15 cellular contexts compared by ENCODE assay signal in genomic region chr12:53977596-53978464, GRCh38. TPM values are rescaled to one million over a fixed set of nuclear protein-coding genes. Genes with fewer than 3 reads are reported as not detected.
DNase-seq lines count a peak whose midpoint lies in the region; ATAC-seq, FAIRE-seq and TF ChIP-seq lines count a peak whose summit lies in the region.
"Had no signal": no experiment of that assay in that cellular context is flagged by ENCODE, and none has a peak within 500 bp of the region (broad histone marks: within the 10 kb centered on the region; RNA-seq: fewer than 3 reads in every experiment).

No MANE protein-coding gene starts in this region.

- H3K4me2 ChIP-seq in keratinocyte (ENCODE audit: control insufficient read depth, extremely low read depth, insufficient read depth, low read depth, low read length) = peak overlapping the region; percentile 44

- H3K27ac ChIP-seq in keratinocyte (ENCODE audit: control insufficient read depth, insufficient read depth, low read length) (peak overlapping the region; percentile 42), foreskin keratinocyte (no peak overlapping the region)
- H3K27ac ChIP-seq: esophagus muscularis mucosa had no signal

- H3K9me1 ChIP-seq in keratinocyte (ENCODE audit: control insufficient read depth, extremely low read depth, insufficient read depth, low read length) = no peaks in the 10 kb centered on the region

- no peak for ATAC-seq in GM21515 (IDR thresholded peaks at IDR 0.05; ENCODE audit: unreplicated experiment)
- ATAC-seq in foreskin keratinocyte = no peak
- ATAC-seq: naive thymus-derived CD8-positive, alpha-beta T cell had no signal

- H3K27me3 ChIP-seq in keratinocyte (ENCODE audit: control insufficient read depth, extremely low read depth, insufficient read depth, low read length) (no peaks in the 10 kb centered on the region), foreskin keratinocyte (no peaks in the 10 kb centered on the region)

- H3K4me1 ChIP-seq in keratinocyte (ENCODE audit: control insufficient read depth, extremely low read depth, insufficient read depth, low read length) (peaks cover 28% of the 10 kb centered on the region), foreskin keratinocyte (peaks cover 31% of the 10 kb centered on the region)

- H3K4me3 ChIP-seq in AG10803 (ENCODE audit: low read length) = peak overlapping the region; percentile 44
- peak overlapping the region in 1 of 3 experiments; percentile 7 for H3K4me3 ChIP-seq in keratinocyte (ENCODE audit: control insufficient read depth in 2 of 3, extremely low read depth in 1 of 3, insufficient read depth in 2 of 3, low read depth in 1 of 3, low read length in 3 of 3)
- H3K4me3 ChIP-seq: esophagus muscularis mucosa had no signal

- H3K9me3 ChIP-seq in keratinocyte (ENCODE audit: control insufficient read depth, low read depth, low read length) = no peaks in the 10 kb centered on the region
- H3K9me3 ChIP-seq: esophagus muscularis mucosa had no signal

- DNase-seq in AG10803 (ENCODE audit: low read depth) (peak; percentile 67), NAMALWA (ENCODE audit: low spot score) (peak; percentile 34), keratinocyte (ENCODE audit: low read depth, low spot score) (no peak), NCI-H1048 (lab: John Stamatoyannopoulos, UW) (no peak), foreskin keratinocyte (no peak)
- DNase-seq: activated CD8-positive, alpha-beta memory T cell treated with anti-CD3 and anti-CD28 coated beads for 24 hours; aorta; NK-92 treated with Interleukin-12 subunit alpha and Interleukin-12 subunit beta, amount 100 ng/mL, for 24 hours; trophoblast cell had no signal

- H3K36me3 ChIP-seq in keratinocyte (ENCODE audit: control insufficient read depth in 2 of 2, extremely low read depth in 1 of 2, insufficient read depth in 2 of 2, low read length in 2 of 2) = no peaks in the 10 kb centered on the region
- H3K36me3 ChIP-seq: esophagus muscularis mucosa had no signal

- H3K79me2 ChIP-seq in keratinocyte (ENCODE audit: control insufficient read depth, insufficient read depth, low read length) = peaks cover 26% of the 10 kb centered on the region

- peak overlapping the region; percentile 30 for H3K9ac ChIP-seq in keratinocyte (ENCODE audit: control insufficient read depth, extremely low read depth, insufficient read depth, low read length)

- no peak for TF ChIP-seq CTCF in AG10803 (conservative IDR thresholded peaks at IDR 0.05; ENCODE audit: low read length)
- no peak for TF ChIP-seq CTCF in keratinocyte (optimal IDR thresholded peaks at IDR 0.05 in 1 of 3, IDR thresholded peaks at IDR 0.05 in 1 of 3, conservative IDR thresholded peaks at IDR 0.05 in 1 of 3; ENCODE audit: extremely low read depth in 1 of 3, insufficient read depth in 2 of 3, low read length in 3 of 3)
- TF ChIP-seq CTCF in foreskin keratinocyte (conservative IDR thresholded peaks at IDR 0.05) = no peak

- no peak overlapping the region for H2AFZ ChIP-seq in keratinocyte (ENCODE audit: control insufficient read depth, low read length)

- dilution Hi-C loops in keratinocyte (cut with MboI; ENCODE audit: extremely low pct_ligation_motif_present, low sequenced_read_pairs) = no loop called here

- H4K20me1 ChIP-seq in keratinocyte (ENCODE audit: control insufficient read depth, extremely low read depth, insufficient read depth, low read length) = no peaks in the 10 kb centered on the region

- FAIRE-seq in keratinocyte (lab: Jason Lieb, UNC) = no peak
- FAIRE-seq: colon had no signal

RNA-seq across cellular contexts. Expression of gene HOTAIR, which starts 3.1 kb away (rescaled TPM):
- polyA plus RNA-seq in keratinocyte = 2.5 to 4.0 TPM (median 2.9 TPM) in 3 replicates
- polyA plus RNA-seq in keratinocyte (2011; ENCODE audit: low read depth) = 3.5 TPM
- polyA plus RNA-seq in keratinocyte (2011; cell fraction: cytosol; rRNA removed) = 2.4 and 2.8 TPM in 2 replicates
- 7.6 and 8.3 TPM in 2 replicates for polyA plus RNA-seq in keratinocyte (2011; cell fraction: nucleus; rRNA removed)
- 1.2 and 3.3 TPM in 2 replicates for polyA plus RNA-seq in keratinocyte (2012; ENCODE audit: low replicate concordance)
- 0.22 to 0.92 TPM (median 0.56 TPM) in 3 replicates for polyA minus RNA-seq in keratinocyte
- 0.96 TPM for polyA minus RNA-seq in keratinocyte (2011; cell fraction: cytosol; rRNA and poly(A)+ RNA removed)
- 0.53 and 0.85 TPM in 2 replicates for polyA minus RNA-seq in keratinocyte (2011; cell fraction: nucleus; rRNA and poly(A)+ RNA removed)
- total RNA-seq in foreskin keratinocyte = 6.9 and 11.3 TPM in 2 replicates
- polyA plus RNA-seq in foreskin keratinocyte = 4.8 and 7.8 TPM in 2 replicates
- total RNA-seq: esophagus muscularis mucosa; liver; naive thymus-derived CD8-positive, alpha-beta T cell; SK-MEL-5 had no signal
- polyA plus RNA-seq: aorta; liver; naive thymus-derived CD8-positive, alpha-beta T cell had no signal

RNA-seq across cellular contexts. Expression of gene HOXC11, which starts 4.9 kb away (rescaled TPM):
- polyA plus RNA-seq in keratinocyte = 1.2 to 2.4 TPM (median 1.6 TPM) in 3 replicates
- 1.1 TPM for polyA plus RNA-seq in keratinocyte (2011; ENCODE audit: low read depth)
- polyA plus RNA-seq in keratinocyte (2011; cell fraction: cytosol; rRNA removed) = 0.92 and 1.9 TPM in 2 replicates
- 3.5 and 5.5 TPM in 2 replicates for polyA plus RNA-seq in keratinocyte (2011; cell fraction: nucleus; rRNA removed)
- polyA plus RNA-seq in keratinocyte (2012; ENCODE audit: low replicate concordance) = 5.1 and 6.3 TPM in 2 replicates
- polyA minus RNA-seq in keratinocyte = 1.2 to 2.3 TPM (median 1.3 TPM) in 3 replicates
- 2.3 TPM for polyA minus RNA-seq in keratinocyte (2011; cell fraction: cytosol; rRNA and poly(A)+ RNA removed)
- polyA minus RNA-seq in keratinocyte (2011; cell fraction: nucleus; rRNA and poly(A)+ RNA removed) = 1.6 and 2.2 TPM in 2 replicates
- 4.9 and 6.3 TPM in 2 replicates for total RNA-seq in foreskin keratinocyte
- 5.5 and 6.4 TPM in 2 replicates for polyA plus RNA-seq in foreskin keratinocyte
- total RNA-seq: esophagus muscularis mucosa; liver; naive thymus-derived CD8-positive, alpha-beta T cell had no signal
- polyA plus RNA-seq: liver; naive thymus-derived CD8-positive, alpha-beta T cell had no signal

RNA-seq across cellular contexts. Expression of gene HOXC10, which starts 7.1 kb away (rescaled TPM):
- polyA plus RNA-seq in keratinocyte = 7.3 to 33.1 TPM (median 14.1 TPM) in 3 replicates
- 19.6 TPM for polyA plus RNA-seq in keratinocyte (2011; ENCODE audit: low read depth)
- 24.3 and 25.3 TPM in 2 replicates for polyA plus RNA-seq in keratinocyte (2011; cell fraction: cytosol; rRNA removed)
- polyA plus RNA-seq in keratinocyte (2011; cell fraction: nucleus; rRNA removed) = 11.5 and 14.8 TPM in 2 replicates
- polyA plus RNA-seq in keratinocyte (2012; ENCODE audit: low replicate concordance) = 26.1 and 26.3 TPM in 2 replicates
- 5.1 to 26.1 TPM (median 7.3 TPM) in 3 replicates for polyA minus RNA-seq in keratinocyte
- polyA minus RNA-seq in keratinocyte (2011; cell fraction: cytosol; rRNA and poly(A)+ RNA removed) = 21.1 TPM
- polyA minus RNA-seq in keratinocyte (2011; cell fraction: nucleus; rRNA and poly(A)+ RNA removed) = 4.0 and 6.6 TPM in 2 replicates
- total RNA-seq in foreskin keratinocyte = 19.6 and 23.0 TPM in 2 replicates
- 31.8 and 32.0 TPM in 2 replicates for polyA plus RNA-seq in foreskin keratinocyte
- total RNA-seq: esophagus muscularis mucosa; liver; naive thymus-derived CD8-positive, alpha-beta T cell had no signal
- polyA plus RNA-seq: liver; naive thymus-derived CD8-positive, alpha-beta T cell had no signal

RNA-seq across cellular contexts. Expression of gene HOXC9, which starts 22.1 kb away (rescaled TPM):
- polyA plus RNA-seq in keratinocyte (1.1 to 3.3 TPM (median 1.8 TPM) in 3 replicates), foreskin keratinocyte (7.0 and 9.0 TPM in 2 replicates)
- polyA plus RNA-seq in keratinocyte (2011; ENCODE audit: low read depth) = 2.9 TPM
- 2.4 and 2.9 TPM in 2 replicates for polyA plus RNA-seq in keratinocyte (2011; cell fraction: cytosol; rRNA removed)
- polyA plus RNA-seq in keratinocyte (2011; cell fraction: nucleus; rRNA removed) = 3.1 and 3.7 TPM in 2 replicates
- 3.5 and 4.4 TPM in 2 replicates for polyA plus RNA-seq in keratinocyte (2012; ENCODE audit: low replicate concordance)
- 0.23 to 1.4 TPM (median 0.90 TPM) in 3 replicates for polyA minus RNA-seq in keratinocyte
- 2.1 TPM for polyA minus RNA-seq in keratinocyte (2011; cell fraction: cytosol; rRNA and poly(A)+ RNA removed)
- polyA minus RNA-seq in keratinocyte (2011; cell fraction: nucleus; rRNA and poly(A)+ RNA removed) = 1.2 and 1.4 TPM in 2 replicates
- total RNA-seq in foreskin keratinocyte = 4.3 and 5.5 TPM in 2 replicates
- total RNA-seq: esophagus muscularis mucosa; liver; naive thymus-derived CD8-positive, alpha-beta T cell had no signal
- polyA plus RNA-seq: liver; naive thymus-derived CD8-positive, alpha-beta T cell had no signal

RNA-seq across cellular contexts. Expression of gene HOXC12, which starts 23.1 kb away (rescaled TPM):
- polyA plus RNA-seq in keratinocyte (0.35 to 1.2 TPM (median 0.47 TPM) in 3 replicates), foreskin keratinocyte (2.4 and 4.8 TPM in 2 replicates)
- polyA plus RNA-seq in keratinocyte (2011; ENCODE audit: low read depth) = 0.34 TPM
- polyA plus RNA-seq in keratinocyte (2011; cell fraction: cytosol; rRNA removed) = 0.43 and 0.44 TPM in 2 replicates
- 0.42 and 0.69 TPM in 2 replicates for polyA plus RNA-seq in keratinocyte (2011; cell fraction: nucleus; rRNA removed)
- 1.0 and 1.2 TPM in 2 replicates for polyA plus RNA-seq in keratinocyte (2012; ENCODE audit: low replicate concordance)
- 0.53 to 1.1 TPM (median 0.61 TPM) in 3 replicates for polyA minus RNA-seq in keratinocyte
- 0.58 TPM for polyA minus RNA-seq in keratinocyte (2011; cell fraction: cytosol; rRNA and poly(A)+ RNA removed)
- polyA minus RNA-seq in keratinocyte (2011; cell fraction: nucleus; rRNA and poly(A)+ RNA removed) = 0.21 and 0.78 TPM in 2 replicates
- total RNA-seq in foreskin keratinocyte = 2.3 and 4.4 TPM in 2 replicates
- total RNA-seq: esophagus muscularis mucosa; liver; naive thymus-derived CD8-positive, alpha-beta T cell; SK-MEL-5 had no signal
- polyA plus RNA-seq: aorta; liver; naive thymus-derived CD8-positive, alpha-beta T cell had no signal

Comparison
In these comparisons a context has a peak if more than half of its experiments do, and no peak if none do; other contexts are left out.
1. DNase-seq: peak in AG10803 (single experiment) and NAMALWA (single experiment); none in keratinocyte (single experiment), NCI-H1048 (single experiment) and foreskin keratinocyte (0 of 2).